In genomic region chr2:134581877-134582546, GRCh38 we compare ENCODE assay signal across 14 cellular contexts.
DNase-seq lines count a peak whose midpoint lies in the region; ATAC-seq and TF ChIP-seq lines count a peak whose summit lies in the region.
"Had no signal": no experiment of that assay in that cellular context is flagged by ENCODE, and none has a peak within 500 bp of the region (broad histone marks: within the 10 kb centered on the region; RNA-seq: fewer than 3 reads in every experiment).

No MANE protein-coding gene starts in this region.

- POLR2A ChIA-PET in activated B cell treated with CpG ODN at 0.5 μM for 24 hours (lab: Charles Lee): interaction anchor here (1.2 to 2.0 kb wide), 3 partner anchors 40 to 157 kb away, joined by 3 to 6 read pairs (median 3); no protein-coding TSS in a partner anchor

- TF ChIP-seq CTCF in activated B cell treated with CpG ODN at 0.5 μM for 24 hours (IDR thresholded peaks at IDR 0.05): no peak
- TF ChIP-seq CTCF in GM13977 (IDR thresholded peaks at IDR 0.05; ENCODE audit: extremely low read depth, insufficient read depth, missing control alignments): no peak

- peaks cover 39% of the 10 kb centered on the region for H3K4me1 Mint-ChIP-seq in activated B cell treated with CpG ODN at 0.5 μM for 24 hours

- intact Hi-C loops in activated B cell treated with CpG ODN at 0.5 μM for 24 hours (cut with micrococcal nuclease): loop anchor here (2.0 to 10.0 kb wide), 3 partner anchors 41 to 193 kb away; no protein-coding TSS in a partner anchor

- no peaks in the 10 kb centered on the region for H3K36me3 Mint-ChIP-seq in activated B cell treated with CpG ODN at 0.5 μM for 24 hours (ENCODE audit: low read depth)
- H3K36me3 Mint-ChIP-seq: CD14-positive monocyte had no signal

- DNase-seq in activated B cell treated with CpG ODN at 0.5 μM for 24 hours: no peak
- DNase-seq in NCI-H1048 (lab: John Stamatoyannopoulos, UW): no peak
- no peak for DNase-seq in hippocampal formation (lab: John Stamatoyannopoulos, UW)
- no peak for DNase-seq in DMS53 (lab: John Stamatoyannopoulos, UW)
- DNase-seq in GM13977 (ENCODE audit: low spot score): no peak
- DNase-seq: anterior cingulate cortex, NCI-H1694, occipital lobe had no signal

- no peaks in the 10 kb centered on the region for H3K27me3 Mint-ChIP-seq in activated B cell treated with CpG ODN at 0.5 μM for 24 hours

- peak overlapping the region; percentile 80 for H3K27ac Mint-ChIP-seq in activated B cell treated with CpG ODN at 0.5 μM for 24 hours

- ATAC-seq in GM18499 (IDR thresholded peaks at IDR 0.05; ENCODE audit: insufficient read depth, unreplicated experiment) (peak; percentile 73), GM19455 (IDR thresholded peaks at IDR 0.05; ENCODE audit: unreplicated experiment) (peak; percentile 67), HG02943 (IDR thresholded peaks at IDR 0.05; ENCODE audit: low read depth, unreplicated experiment) (peak; percentile 52), activated B cell treated with CpG ODN at 0.5 μM for 24 hours (ENCODE audit: low read depth) (peak; percentile 26)
- ATAC-seq: gastroesophageal sphincter, HCT116 had no signal

- CTCF ChIA-PET in activated B cell treated with CpG ODN at 0.5 μM for 24 hours (lab: Charles Lee): no interaction called here

- no peaks in the 10 kb centered on the region for H3K9me3 Mint-ChIP-seq in activated B cell treated with CpG ODN at 0.5 μM for 24 hours

- peak overlapping the region; percentile 22 for H3K4me3 Mint-ChIP-seq in activated B cell treated with CpG ODN at 0.5 μM for 24 hours
- H3K4me3 Mint-ChIP-seq: CD14-positive monocyte had no signal

- in situ Hi-C loops in GM13977 (cut with MboI; ENCODE audit: low pct_unique_long_range_greater_than_20kb, low sequenced_read_pairs, unreplicated experiment): no loop called here
